ENCODE assay signal across 17 cellular contexts in genomic region chr9:32533816-32534215, GRCh38. TPM values are rescaled to one million over a fixed set of nuclear protein-coding genes. Genes with fewer than 3 reads are reported as not detected.
DNase-seq lines count a peak whose midpoint lies in the region; ATAC-seq and TF ChIP-seq lines count a peak whose summit lies in the region.
"Had no signal": no experiment of that assay in that cellular context is flagged by ENCODE, and none has a peak within 500 bp of the region (broad histone marks: within the 10 kb centered on the region; RNA-seq: fewer than 3 reads in every experiment).

No MANE protein-coding gene starts in this region.

- no peaks in the 10 kb centered on the region for H3K79me2 ChIP-seq in mammary epithelial cell (ENCODE audit: insufficient read depth, low read length)

- H3K36me3 Mint-ChIP-seq in MCF 10A (ENCODE audit: insufficient read depth, unreplicated experiment), result peaks cover 11% of the 10 kb centered on the region
- peaks cover 2 to 3% of the 10 kb centered on the region in 2 donors for H3K36me3 Mint-ChIP-seq in activated T-cell treated with anti-CD3 and anti-CD28 coated beads, Interleukin-2, amount 50 U/mL, for 72 hours (ENCODE audit: insufficient read depth in 2 of 2)

- peaks cover 9% of the 10 kb centered on the region for H3K4me1 ChIP-seq in mammary epithelial cell (ENCODE audit: insufficient read depth, low read length)
- H3K4me1 ChIP-seq: A549; BLaER1 treated with 17β-estradiol and CSF1 and Interleukin-3, amounts not matched to agents 10 nM and 100 nM; Caco-2 had no signal

- H3K9ac ChIP-seq in mammary epithelial cell (ENCODE audit: insufficient read depth, low read length), result no peak overlapping the region
- H3K9ac ChIP-seq: BLaER1 treated with 17β-estradiol and CSF1 and Interleukin-3, amounts not matched to agents 10 nM and 100 nM had no signal

- no peak overlapping the region for H3K27ac ChIP-seq in mammary epithelial cell (ENCODE audit: insufficient read depth, low read depth, low read length)
- H3K27ac ChIP-seq: 22Rv1; A549; BLaER1 treated with 17β-estradiol and CSF1 and Interleukin-3, amounts not matched to agents 10 nM and 100 nM; C4-2B had no signal

- dilution Hi-C loops in mammary epithelial cell (cut with HindIII; ENCODE audit: low sequenced_read_pairs), result no loop called here

- H3K4me2 ChIP-seq in mammary epithelial cell (ENCODE audit: insufficient read depth, low read depth, low read length), result no peak overlapping the region
- H3K4me2 ChIP-seq: A549; BLaER1 treated with 17β-estradiol and CSF1 and Interleukin-3, amounts not matched to agents 10 nM and 100 nM had no signal

- H3K9me3 ChIP-seq in mammary epithelial cell (replicated peaks; ENCODE audit: insufficient read depth, low read length) (no peaks in the 10 kb centered on the region), MG63 (no peaks in the 10 kb centered on the region)
- H3K9me3 ChIP-seq: BLaER1 treated with 17β-estradiol and CSF1 and Interleukin-3, amounts not matched to agents 10 nM and 100 nM; Caco-2 had no signal

- H3K27ac Mint-ChIP-seq in MCF 10A (ENCODE audit: low read depth, unreplicated experiment), result peak overlapping the region; percentile 30
- no peak overlapping the region for H3K27ac Mint-ChIP-seq in activated T-cell treated with anti-CD3 and anti-CD28 coated beads, Interleukin-2, amount 50 U/mL, for 72 hours
- H3K27ac Mint-ChIP-seq: B cell; CD4-positive, alpha-beta T cell had no signal

- BruUV-seq in MCF 10A (replicated peaks; lab: Mats Ljungman, UMichigan) (no TSS peak), mammary epithelial cell (replicated peaks; lab: Mats Ljungman, UMichigan) (no TSS peak)

- H2AFZ ChIP-seq in mammary epithelial cell (ENCODE audit: low read depth, low read length), result no peak overlapping the region

- H4K20me1 ChIP-seq in mammary epithelial cell (ENCODE audit: insufficient read depth, low read length), result no peaks in the 10 kb centered on the region

- H3K4me3 ChIP-seq in mammary epithelial cell (replicated peaks in 1 of 3; ENCODE audit: insufficient read depth in 1 of 3, low read depth in 2 of 3, low read length in 3 of 3), result no peak overlapping the region
- H3K4me3 ChIP-seq in MG63, result no peak overlapping the region
- H3K4me3 ChIP-seq: A549; BLaER1 treated with 17β-estradiol and CSF1 and Interleukin-3, amounts not matched to agents 10 nM and 100 nM had no signal

- WGBS in mammary epithelial cell (ENCODE audit: low coverage, missing lambda C conversion rate), result 91% methylated on average over 4 of the region's 4 CpGs

- no peak for ATAC-seq in activated T-cell treated with anti-CD3 and anti-CD28 coated beads, Interleukin-2, amount 50 U/mL, for 72 hours (replicated peaks in 1 of 2)
- ATAC-seq: A549; CD8-positive, alpha-beta T cell had no signal

- POLR2A ChIA-PET in MCF 10A (lab: Yijun Ruan, JAX), result interaction anchor here (0.7 kb wide), 1 partner anchor 305 kb away, joined by 3 read pairs; no protein-coding TSS in a partner anchor

- H3K36me3 ChIP-seq in mammary epithelial cell (ENCODE audit: insufficient read depth, low read length), result no peaks in the 10 kb centered on the region
- H3K36me3 ChIP-seq in MG63, result no peaks in the 10 kb centered on the region

- in situ Hi-C loops in mammary epithelial cell (cut with MboI; ENCODE audit: low sequenced_read_pairs in 2 of 2), result no loop called here

- CTCF ChIA-PET in MCF 10A (lab: Yijun Ruan, JAX), result interaction anchor here (0.7 to 1.5 kb wide), 6 partner anchors 8 to 434 kb away, joined by 3 to 8 read pairs (median 3); partner anchors contain the start of gene RIGI
- CTCF ChIA-PET in mammary epithelial cell (lab: Charles Lee; ENCODE audit: low non-redundant PET), result no interaction called here

- H3K27me3 Mint-ChIP-seq in MCF 10A (ENCODE audit: insufficient read depth, unreplicated experiment), result no peaks in the 10 kb centered on the region
- H3K27me3 Mint-ChIP-seq in activated T-cell treated with anti-CD3 and anti-CD28 coated beads, Interleukin-2, amount 50 U/mL, for 72 hours (ENCODE audit: low read depth), result no peaks in the 10 kb centered on the region
- H3K27me3 Mint-ChIP-seq: B cell; CD4-positive, alpha-beta T cell had no signal

- H3K27me3 ChIP-seq in mammary epithelial cell (ENCODE audit: insufficient read depth, low read length) (no peaks in the 10 kb centered on the region), MG63 (no peaks in the 10 kb centered on the region)
- H3K27me3 ChIP-seq: BLaER1 treated with 17β-estradiol and CSF1 and Interleukin-3, amounts not matched to agents 10 nM and 100 nM had no signal

- DNase-seq in MCF 10A (ENCODE audit: unreplicated experiment) (no peak), mammary epithelial cell (no peak), erythroblast (lab: John Stamatoyannopoulos, UW) (peak; percentile 28 to 56), MG63 (no peak)
- DNase-seq in activated T-cell treated with anti-CD3 and anti-CD28 coated beads, Interleukin-2, amount 50 U/mL, for 72 hours, result no peak
- DNase-seq: AML-193; Caco-2; Calu3; CD4-positive, alpha-beta T cell; CD8-positive, alpha-beta T cell; DMS79 treated with DMSO at 0.1 percent for 48 hours; GF-D8 had no signal

- H3K9me3 Mint-ChIP-seq in MCF 10A (ENCODE audit: unreplicated experiment), result no peaks in the 10 kb centered on the region
- H3K9me3 Mint-ChIP-seq in activated T-cell treated with anti-CD3 and anti-CD28 coated beads, Interleukin-2, amount 50 U/mL, for 72 hours, result no peaks in the 10 kb centered on the region
- H3K9me3 Mint-ChIP-seq: CD4-positive, alpha-beta T cell; CD8-positive, alpha-beta T cell had no signal

- no peak for TF ChIP-seq CTCF in MCF 10A (IDR thresholded peaks at IDR 0.05; ENCODE audit: unreplicated experiment)
- TF ChIP-seq CTCF in mammary epithelial cell (conservative IDR thresholded peaks at IDR 0.05 in 1 of 2, IDR thresholded peaks at IDR 0.05 in 1 of 2; ENCODE audit: extremely low read depth in 1 of 2, insufficient read depth in 1 of 2, low read depth in 1 of 2, low read length in 2 of 2), result no peak

- intact Hi-C loops in MCF 10A (cut with micrococcal nuclease), result no loop called here
- intact Hi-C loops in mammary epithelial cell (cut with micrococcal nuclease), result loop anchor here (2.0 kb wide), 1 partner anchor 35 kb away; no protein-coding TSS in a partner anchor

- peaks cover 10% of the 10 kb centered on the region for H3K4me1 Mint-ChIP-seq in MCF 10A (ENCODE audit: insufficient read depth, unreplicated experiment)
- no peaks in the 10 kb centered on the region for H3K4me1 Mint-ChIP-seq in activated T-cell treated with anti-CD3 and anti-CD28 coated beads, Interleukin-2, amount 50 U/mL, for 72 hours (ENCODE audit: low read depth)
- H3K4me1 Mint-ChIP-seq: B cell had no signal

- no peak overlapping the region for H3K4me3 Mint-ChIP-seq in MCF 10A (ENCODE audit: unreplicated experiment)
- H3K4me3 Mint-ChIP-seq in activated T-cell treated with anti-CD3 and anti-CD28 coated beads, Interleukin-2, amount 50 U/mL, for 72 hours, result no peak overlapping the region
- H3K4me3 Mint-ChIP-seq: B cell; CD4-positive, alpha-beta T cell; CD8-positive, alpha-beta T cell had no signal

- TF ChIP-seq POLR2A in erythroblast (IDR thresholded peaks at IDR 0.05; ENCODE audit: low read length), result no peak

RNA-seq across cellular contexts. Expression of gene RIGI, which starts 7.8 kb away (rescaled TPM):
- total RNA-seq in MCF 10A (2022), result 3.0 and 3.2 TPM in 2 replicates
- total RNA-seq in mammary epithelial cell, result 1 to 10 TPM; 4.7 to 8.6 TPM
- polyA plus RNA-seq in mammary epithelial cell, result 3.4 TPM
- 5.5 TPM for polyA minus RNA-seq in mammary epithelial cell
- total RNA-seq in activated T-cell treated with anti-CD3 and anti-CD28 coated beads, Interleukin-2, amount 50 U/mL, for 72 hours, result 1 to 10 TPM; 7.9 to 8.6 TPM
- total RNA-seq in MG63 (2014; rRNA removed; shearing (Covaris generic); ENCODE audit: low replicate concordance), result 3.5 and 3.8 TPM in 2 replicates

RNA-seq across cellular contexts. Expression of gene SMIM27, which starts 18.3 kb away (rescaled TPM):
- total RNA-seq in MCF 10A (2022) (7.4 and 7.8 TPM in 2 replicates), mammary epithelial cell (10 to 100 TPM in 1 of 2 donors, 1 to 10 TPM in 1; 4.8 to 11.3 TPM)
- polyA plus RNA-seq in mammary epithelial cell, result 1.4 TPM
- polyA minus RNA-seq in mammary epithelial cell, result not detected
- 10 to 100 TPM; 54.4 to 63.5 TPM for total RNA-seq in activated T-cell treated with anti-CD3 and anti-CD28 coated beads, Interleukin-2, amount 50 U/mL, for 72 hours
- total RNA-seq in MG63 (2014; rRNA removed; shearing (Covaris generic); ENCODE audit: low replicate concordance), result 1.7 TPM in 1 of 2 replicates, not detected in the other

RNA-seq across cellular contexts. Expression of gene TOPORS, which starts 18.6 kb away (rescaled TPM):
- 16.7 and 18.4 TPM in 2 replicates for total RNA-seq in MCF 10A (2022)
- total RNA-seq in mammary epithelial cell, result 10 to 100 TPM; 15.9 to 29.0 TPM
- 11.1 TPM for polyA plus RNA-seq in mammary epithelial cell
- polyA minus RNA-seq in mammary epithelial cell, result 21.3 TPM
- total RNA-seq in activated T-cell treated with anti-CD3 and anti-CD28 coated beads, Interleukin-2, amount 50 U/mL, for 72 hours, result 10 to 100 TPM; 12.8 to 13.8 TPM
- 7.8 and 9.4 TPM in 2 replicates for total RNA-seq in MG63 (2014; rRNA removed; shearing (Covaris generic); ENCODE audit: low replicate concordance)

RNA-seq across cellular contexts. Expression of gene NDUFB6, which starts 39.1 kb away (rescaled TPM):
- total RNA-seq in MCF 10A (2022) (56.1 and 59.6 TPM in 2 replicates), mammary epithelial cell (10 to 100 TPM; 22.8 to 52.2 TPM)
- polyA plus RNA-seq in mammary epithelial cell, result 60.5 TPM
- polyA minus RNA-seq in mammary epithelial cell, result not detected
- total RNA-seq in activated T-cell treated with anti-CD3 and anti-CD28 coated beads, Interleukin-2, amount 50 U/mL, for 72 hours, result 10 to 100 TPM; 29.2 to 31.7 TPM
- total RNA-seq in MG63 (2014; rRNA removed; shearing (Covaris generic); ENCODE audit: low replicate concordance), result 77.0 and 86.4 TPM in 2 replicates

Comparison
In these comparisons a context has a peak if more than half of its experiments do, and no peak if none do; other contexts are left out.
1. DNase-seq: peak in erythroblast (2 of 2); none in MCF 10A (single experiment), mammary epithelial cell (single experiment), activated T-cell treated with anti-CD3 and anti-CD28 coated beads, Interleukin-2, amount 50 U/mL, for 72 hours (0 of 2) and MG63 (single experiment).